In the genomic region with DNA sequence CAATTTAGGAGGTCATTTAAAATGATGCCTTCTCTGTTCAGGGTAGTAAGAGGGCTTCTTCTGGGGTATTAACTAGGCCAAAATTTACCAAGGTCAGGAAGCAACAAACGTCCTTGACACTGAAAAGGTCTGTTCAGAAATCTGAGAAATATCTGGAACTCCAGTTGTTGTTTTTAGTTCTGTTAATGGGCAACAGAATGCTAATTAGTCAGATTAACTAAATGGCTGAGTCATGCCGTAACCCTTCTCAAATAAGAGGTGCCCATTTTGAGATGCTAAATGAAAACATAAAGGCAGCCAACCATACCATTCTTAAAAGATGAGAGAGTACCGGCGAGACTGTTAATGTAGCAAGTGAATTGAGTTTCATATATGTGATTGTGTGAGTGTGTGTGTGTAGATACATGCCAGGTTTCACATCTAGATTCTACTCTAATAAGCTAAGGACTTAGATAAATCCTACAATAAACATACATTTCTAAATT, we compare ENCODE assay signal across 18 cellular contexts.
DNase-seq lines count a peak whose midpoint lies in the region; ATAC-seq, FAIRE-seq and TF ChIP-seq lines count a peak whose summit lies in the region.
"Had no signal": no experiment of that assay in that cellular context is flagged by ENCODE, and none has a peak within 500 bp of the region (broad histone marks: within the 10 kb centered on the region; RNA-seq: fewer than 3 reads in every experiment).

No MANE protein-coding gene starts in this region.

- FAIRE-seq in kidney (lab: Jason Lieb, UNC), result peak; percentile 3
- FAIRE-seq: D721Med, H1, K562 had no signal

- no peak overlapping the region for H3K4me3 ChIP-seq in kidney (ENCODE audit: low read length in 2 of 2)
- no peak overlapping the region for H3K4me3 ChIP-seq in mesendoderm (ENCODE audit: low read length)
- H3K4me3 ChIP-seq in ascending aorta, result no peak overlapping the region
- H3K4me3 ChIP-seq: BLaER1 treated with 17β-estradiol and CSF1 and Interleukin-3, amounts not matched to agents 10 nM and 100 nM; K562 had no signal

- no peak overlapping the region for H3K4ac ChIP-seq in mesendoderm (ENCODE audit: low read depth, low read length)

- no peak overlapping the region for H2BK15ac ChIP-seq in mesendoderm (replicated peaks; ENCODE audit: low read depth)

- in situ Hi-C loops in Caki2 (cut with HindIII; ENCODE audit: low pct_unique_long_range_greater_than_20kb, low sequenced_read_pairs), result no loop called here

- H3K9me3 ChIP-seq in kidney (ENCODE audit: control insufficient read depth in 1 of 2, low read length in 2 of 2), result no peaks in the 10 kb centered on the region
- H3K9me3 ChIP-seq in ascending aorta, result no peaks in the 10 kb centered on the region
- H3K9me3 ChIP-seq: BLaER1 treated with 17β-estradiol and CSF1 and Interleukin-3, amounts not matched to agents 10 nM and 100 nM had no signal

- no peak overlapping the region for H4K5ac ChIP-seq in mesendoderm (ENCODE audit: low read length)

- H2BK120ac ChIP-seq in mesendoderm (ENCODE audit: low read depth, low read length), result no peak overlapping the region

- H3K79me2 ChIP-seq in mesendoderm (ENCODE audit: control insufficient read depth, insufficient read depth, low read length), result no peaks in the 10 kb centered on the region

- intact Hi-C loops in kidney (cut with DNase I), result no loop called here
- intact Hi-C loops in ascending aorta (cut with DNase I), result no loop called here

- no peak for ATAC-seq in GM19324 (IDR thresholded peaks at IDR 0.05; ENCODE audit: low FRiP score, unreplicated experiment)
- ATAC-seq: K562 had no signal

- no peaks in the 10 kb centered on the region for H3K79me1 ChIP-seq in mesendoderm (ENCODE audit: low read length)

- no peak overlapping the region for H3K4me2 ChIP-seq in mesendoderm (ENCODE audit: low read length)
- H3K4me2 ChIP-seq: BLaER1 treated with 17β-estradiol and CSF1 and Interleukin-3, amounts not matched to agents 10 nM and 100 nM had no signal

- H3K18ac ChIP-seq in mesendoderm (ENCODE audit: low read length), result no peak overlapping the region

- TF ChIP-seq CTCF in kidney (IDR thresholded peaks at IDR 0.05; ENCODE audit: borderline replicate concordance, extremely low read depth, insufficient read depth) (no peak), ascending aorta (IDR thresholded peaks at IDR 0.05) (no peak)

- H3K23ac ChIP-seq in mesendoderm (ENCODE audit: low read length), result no peak overlapping the region

- no CpG with 5 or more reads among the region's 4 CpGs for WGBS in mesendoderm (ENCODE audit: extremely low coverage, insufficient coverage, low lambda C conversion rate)

- no peak overlapping the region for H2BK5ac ChIP-seq in mesendoderm (ENCODE audit: low read length)

- H3K9ac ChIP-seq in kidney (ENCODE audit: low read length in 2 of 2) (no peak overlapping the region), mesendoderm (ENCODE audit: low read length) (no peak overlapping the region)
- H3K9ac ChIP-seq: BLaER1 treated with 17β-estradiol and CSF1 and Interleukin-3, amounts not matched to agents 10 nM and 100 nM had no signal

- DNase-seq in Caki2 (ENCODE audit: low read depth) (peak; percentile 14), NCI-H69 (lab: John Stamatoyannopoulos, UW) (peak; percentile 58), kidney (no peak), mesendoderm (peak; percentile 23), ascending aorta (ENCODE audit: low spot score in 2 of 2) (no peak), NCI-H2029 treated with DMSO at 0.1 percent for 48 hours (lab: John Stamatoyannopoulos, UW) (no peak)
- DNase-seq: CD4-positive, CD25-positive, alpha-beta regulatory T cell; CD8-positive, alpha-beta memory T cell; COR-L47; GF-D8; H9; IMR-90 had no signal

- H3K4me1 ChIP-seq in kidney (ENCODE audit: control insufficient read depth in 1 of 2, insufficient read depth in 1 of 2, low read depth in 1 of 2, low read length in 2 of 2), result no peaks in the 10 kb centered on the region
- no peaks in the 10 kb centered on the region for H3K4me1 ChIP-seq in mesendoderm (ENCODE audit: control insufficient read depth, low read depth, low read length)
- H3K4me1 ChIP-seq in ascending aorta, result no peaks in the 10 kb centered on the region
- H3K4me1 ChIP-seq: BLaER1 treated with 17β-estradiol and CSF1 and Interleukin-3, amounts not matched to agents 10 nM and 100 nM had no signal

- H4K8ac ChIP-seq in mesendoderm (ENCODE audit: low read depth, low read length), result no peak overlapping the region

- no peak overlapping the region for H2AK5ac ChIP-seq in mesendoderm (ENCODE audit: low read length)

- H3K36me3 ChIP-seq in kidney (ENCODE audit: control insufficient read depth in 1 of 2, insufficient read depth in 2 of 2, low read length in 2 of 2) (no peaks in the 10 kb centered on the region), mesendoderm (ENCODE audit: control insufficient read depth, insufficient read depth, low read length) (no peaks in the 10 kb centered on the region), ascending aorta (no peaks in the 10 kb centered on the region)
- H3K36me3 ChIP-seq: BLaER1 treated with 17β-estradiol and CSF1 and Interleukin-3, amounts not matched to agents 10 nM and 100 nM had no signal

- H3K27me3 ChIP-seq in mesendoderm (ENCODE audit: insufficient read depth, low read length, poor library complexity), result no peaks in the 10 kb centered on the region
- no peaks in the 10 kb centered on the region for H3K27me3 ChIP-seq in ascending aorta
- H3K27me3 ChIP-seq: BLaER1 treated with 17β-estradiol and CSF1 and Interleukin-3, amounts not matched to agents 10 nM and 100 nM had no signal

- H3K56ac ChIP-seq in mesendoderm (ENCODE audit: low read length), result no peak overlapping the region

- H3K27ac ChIP-seq in kidney (ENCODE audit: low read depth in 2 of 2, low read length in 2 of 2) (peak overlapping the region; percentile 2 to 75), mesendoderm (ENCODE audit: low read depth, low read length) (no peak overlapping the region), ascending aorta (no peak overlapping the region)
- H3K27ac ChIP-seq: BLaER1 treated with 17β-estradiol and CSF1 and Interleukin-3, amounts not matched to agents 10 nM and 100 nM; HL-60 had no signal

Comparison
In these comparisons a context has a peak if more than half of its experiments do, and no peak if none do; other contexts are left out.
1. DNase-seq: peak in Caki2 (single experiment), NCI-H69 (single experiment) and mesendoderm (single experiment); none in kidney (single experiment), ascending aorta (0 of 2) and NCI-H2029 treated with DMSO at 0.1 percent for 48 hours (single experiment).
2. H3K27ac ChIP-seq: peak in kidney (2 of 2); none in mesendoderm (single experiment) and ascending aorta (0 of 2).